Comparison of ENCODE assay signal across 10 cellular contexts in the genomic region with DNA sequence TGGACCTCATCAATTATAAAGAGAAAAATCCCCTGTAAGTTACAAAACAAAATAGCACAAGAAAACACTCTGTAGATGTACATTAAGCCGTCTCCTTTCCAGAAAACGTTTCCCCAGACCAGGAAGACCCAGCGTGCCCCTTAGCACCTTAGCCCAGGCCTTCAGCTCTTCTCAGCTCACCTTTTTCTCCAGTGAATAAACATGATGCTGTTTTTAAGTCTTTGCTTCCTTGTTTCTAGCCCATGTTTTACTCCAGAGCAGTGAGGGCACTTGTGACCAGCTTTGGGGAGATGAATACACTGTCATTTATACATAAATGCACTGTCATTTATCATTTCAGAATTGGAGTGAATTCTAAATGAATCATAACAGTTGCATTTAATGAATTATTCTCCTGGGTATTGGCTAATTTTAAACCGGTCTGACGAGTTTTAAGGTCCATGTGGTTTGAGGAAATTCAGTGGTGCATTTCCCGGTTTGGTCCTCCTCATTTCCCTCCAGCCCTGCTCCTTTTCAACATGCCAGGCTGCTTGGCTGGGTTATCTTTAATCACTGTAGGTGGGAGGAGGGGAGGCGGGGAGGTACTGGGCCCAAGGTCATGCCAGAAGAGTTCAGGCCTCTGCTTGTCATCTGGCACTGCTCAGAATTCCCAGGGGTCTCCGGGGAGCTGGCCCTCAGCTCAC. TPM values are rescaled to one million over a fixed set of nuclear protein-coding genes. Genes with fewer than 3 reads are reported as not detected.
DNase-seq lines count a peak whose midpoint lies in the region; ATAC-seq and TF ChIP-seq lines count a peak whose summit lies in the region.
"Had no signal": no experiment of that assay in that cellular context is flagged by ENCODE, and none has a peak within 500 bp of the region (broad histone marks: within the 10 kb centered on the region; RNA-seq: fewer than 3 reads in every experiment).

No MANE protein-coding gene starts in this region.

- H3K4me2 ChIP-seq in fibroblast of lung (ENCODE audit: extremely low read depth, insufficient read depth, low read length), result peak overlapping the region; percentile 26

- no peak overlapping the region for H3K9ac ChIP-seq in fibroblast of lung (ENCODE audit: insufficient read depth, low read length)

- peaks cover 1% of the 10 kb centered on the region for H4K20me1 ChIP-seq in fibroblast of lung (ENCODE audit: control insufficient read depth, extremely low read depth, insufficient read depth, low read length)

- H3K36me3 ChIP-seq in fibroblast of lung (ENCODE audit: control insufficient read depth, insufficient read depth, low read length), result no peaks in the 10 kb centered on the region
- H3K36me3 ChIP-seq in muscle layer of duodenum (ENCODE audit: control insufficient read depth in 1 of 2, insufficient read depth in 2 of 2, low read length in 2 of 2), result no peaks in the 10 kb centered on the region
- H3K36me3 ChIP-seq: MG63 had no signal

- no peak for TF ChIP-seq CTCF in fibroblast of lung (conservative IDR thresholded peaks at IDR 0.05 in 1 of 2, IDR thresholded peaks at IDR 0.05 in 1 of 2; ENCODE audit: low read depth in 1 of 2, low read length in 2 of 2)

- intact Hi-C loops in head of caudate nucleus (cut with DNase I), result no loop called here

- H2AFZ ChIP-seq in fibroblast of lung (ENCODE audit: low read length), result no peak overlapping the region

- DNase-seq in COR-L47 (lab: John Stamatoyannopoulos, UW) (peak; percentile 9), NCI-H510A treated with DMSO at 0.1 percent for 48 hours (lab: John Stamatoyannopoulos, UW) (peak; percentile 69), fibroblast of lung (ENCODE audit: low read depth in 2 of 2) (no peak), head of caudate nucleus (no peak)
- DNase-seq in effector CD8-positive, alpha-beta T cell (lab: John Stamatoyannopoulos, UW), result no peak
- DNase-seq: MG63, nucleus accumbens had no signal

- no peak overlapping the region for H3K4me3 ChIP-seq in fibroblast of lung (replicated peaks in 1 of 4; ENCODE audit: control extremely low read depth in 1 of 4, insufficient read depth in 1 of 4, low read depth in 3 of 4, low read length in 4 of 4)
- no peak overlapping the region for H3K4me3 ChIP-seq in muscle layer of duodenum (ENCODE audit: low read depth in 1 of 2, low read length in 2 of 2)
- H3K4me3 ChIP-seq: MG63 had no signal

- H3K27me3 ChIP-seq in fibroblast of lung (ENCODE audit: control insufficient read depth, insufficient read depth, low read length) (no peaks in the 10 kb centered on the region), muscle layer of duodenum (ENCODE audit: low read depth, low read length) (no peaks in the 10 kb centered on the region)
- H3K27me3 ChIP-seq: MG63 had no signal

- H3K79me2 ChIP-seq in fibroblast of lung (ENCODE audit: control insufficient read depth, insufficient read depth, low read length), result peaks cover 3% of the 10 kb centered on the region

- ATAC-seq in HG03469 (IDR thresholded peaks at IDR 0.05; ENCODE audit: unreplicated experiment) (no peak), HG03442 (IDR thresholded peaks at IDR 0.05; ENCODE audit: unreplicated experiment) (no peak)

- H3K27ac ChIP-seq in fibroblast of lung (ENCODE audit: insufficient read depth, low read length) (no peak overlapping the region), muscle layer of duodenum (ENCODE audit: low read length) (peak overlapping the region; percentile 7)

- H3K9me3 ChIP-seq in fibroblast of lung (ENCODE audit: control insufficient read depth, insufficient read depth, low read depth, low read length), result no peaks in the 10 kb centered on the region
- H3K9me3 ChIP-seq in muscle layer of duodenum (ENCODE audit: control insufficient read depth in 1 of 2, low read length in 2 of 2), result no peaks in the 10 kb centered on the region
- H3K9me3 ChIP-seq: MG63 had no signal

- H3K4me1 ChIP-seq in fibroblast of lung (ENCODE audit: control insufficient read depth, extremely low read depth, insufficient read depth, low read length) (peaks cover 7% of the 10 kb centered on the region), muscle layer of duodenum (ENCODE audit: control insufficient read depth in 1 of 2, insufficient read depth in 2 of 2, low read length in 2 of 2) (peaks cover 7 to 23% of the 10 kb centered on the region in 2 donors)

RNA-seq across cellular contexts. Expression of gene PRKCE, which starts 23.8 kb away (rescaled TPM):
- total RNA-seq in fibroblast of lung, result 12.3 and 19.0 TPM in 2 replicates
- 9.4 and 14.1 TPM in 2 replicates for polyA plus RNA-seq in fibroblast of lung
- 7.1 and 8.0 TPM in 2 replicates for polyA plus RNA-seq in fibroblast of lung (2012)
- polyA minus RNA-seq in fibroblast of lung (ENCODE audit: low replicate concordance), result 28.3 and 55.3 TPM in 2 replicates

Comparison
In these comparisons a context has a peak if more than half of its experiments do, and no peak if none do; other contexts are left out.
1. DNase-seq: peak in COR-L47 (single experiment) and NCI-H510A treated with DMSO at 0.1 percent for 48 hours (single experiment); none in fibroblast of lung (0 of 2), head of caudate nucleus (0 of 42) and effector CD8-positive, alpha-beta T cell (single experiment).